1 cellular context compared by ENCODE assay signal in genomic region chr2:139773720-139774277, GRCh38.
A peak's percentile ranks its signal among the peaks of the same experiment; 100 is the strongest.
TF ChIP-seq lines count a peak whose summit lies in the region.

No MANE protein-coding gene starts in this region.

TF ChIP-seq in SK-N-SH treated with all-trans-retinoic acid at 6 μM for 48 hours, 23 proteins besides CTCF, POLR2A, EP300 and RAD21 (continued from another document):
- TF ChIP-seq CREB5 (CRISPR knock-in tag; IDR thresholded peaks at IDR 0.05; ENCODE audit: low read depth) (peak; percentile 91), ZNF565 (CRISPR knock-in tag; conservative IDR thresholded peaks at IDR 0.05; ENCODE audit: low read depth) (no peak), ZFP30 (CRISPR knock-in tag; IDR thresholded peaks at IDR 0.05) (no peak; the same call in 1 of the 2 replicates), TOX (CRISPR knock-in tag; IDR thresholded peaks at IDR 0.05; ENCODE audit: borderline replicate concordance) (no peak)
